In the genomic region with DNA sequence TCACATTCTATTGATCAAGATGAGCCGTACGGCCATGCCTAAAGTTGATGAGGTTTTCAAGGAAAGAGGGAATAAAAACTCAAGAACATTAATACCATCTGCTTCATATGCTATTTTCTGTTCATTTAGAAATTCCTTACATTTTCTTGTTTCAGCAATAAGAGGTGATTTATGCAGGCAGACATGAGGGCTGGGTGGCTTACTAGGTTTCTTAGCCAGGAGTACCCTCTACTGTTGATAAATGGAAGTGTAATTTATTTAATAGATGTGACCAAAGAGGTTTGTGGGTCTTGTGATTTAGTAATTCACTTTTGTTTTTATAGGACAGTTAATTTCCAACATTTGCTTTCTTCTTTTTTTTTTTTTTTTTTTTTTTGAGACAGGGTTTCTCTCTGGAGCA, we compare ENCODE assay signal across 8 cellular contexts. TPM values are rescaled to one million over a fixed set of nuclear protein-coding genes. Genes with fewer than 3 reads are reported as not detected.
DNase-seq lines count a peak whose midpoint lies in the region; ATAC-seq, FAIRE-seq and TF ChIP-seq lines count a peak whose summit lies in the region.

No MANE protein-coding gene starts in this region.

- no peaks in the 10 kb centered on the region for H3K9me3 ChIP-seq in BE2C

- H3K36me3 Mint-ChIP-seq in activated T-helper 17 cell treated with anti-CD3 and anti-CD28 coated beads, Interleukin-2, amount 50 U/mL, for 72 hours (ENCODE audit: low read depth), result no peaks in the 10 kb centered on the region

- no peak overlapping the region for H3K4me3 Mint-ChIP-seq in activated T-helper 17 cell treated with anti-CD3 and anti-CD28 coated beads, Interleukin-2, amount 50 U/mL, for 72 hours

- H3K27me3 ChIP-seq in BE2C, result no peaks in the 10 kb centered on the region

- FAIRE-seq in islet of Langerhans (lab: Jason Lieb, UNC), result peak; percentile 77

- DNase-seq in BE2C, result no peak
- peak; percentile 42 for DNase-seq in NCI-H187 treated with DMSO at 0.1 percent for 48 hours (lab: John Stamatoyannopoulos, UW)
- DNase-seq in GOT3 (lab: John Stamatoyannopoulos, UW), result no peak

- peak; percentile 63 for TF ChIP-seq CTCF in BE2C (IDR thresholded peaks at IDR 0.05; ENCODE audit: low read depth, low read length)
- TF ChIP-seq CTCF in GM12873 (IDR thresholded peaks at IDR 0.05; ENCODE audit: insufficient read depth, low read depth, low read length, missing control alignments), result peak; percentile 50

- no peaks in the 10 kb centered on the region for H3K9me3 Mint-ChIP-seq in activated T-helper 17 cell treated with anti-CD3 and anti-CD28 coated beads, Interleukin-2, amount 50 U/mL, for 72 hours

- peak; percentile 42 for ATAC-seq in activated T-helper 17 cell treated with anti-CD3 and anti-CD28 coated beads, Interleukin-2, amount 50 U/mL, for 72 hours (replicated peaks)
- ATAC-seq in GM18909 (IDR thresholded peaks at IDR 0.05; ENCODE audit: poor library complexity, unreplicated experiment), result no peak
- ATAC-seq in HG03025 (IDR thresholded peaks at IDR 0.05; ENCODE audit: low FRiP score, unreplicated experiment), result no peak

- no peaks in the 10 kb centered on the region for H3K4me1 ChIP-seq in BE2C

- no peak overlapping the region for H3K27ac Mint-ChIP-seq in activated T-helper 17 cell treated with anti-CD3 and anti-CD28 coated beads, Interleukin-2, amount 50 U/mL, for 72 hours

- H3K36me3 ChIP-seq in BE2C, result no peaks in the 10 kb centered on the region

- H3K27me3 Mint-ChIP-seq in activated T-helper 17 cell treated with anti-CD3 and anti-CD28 coated beads, Interleukin-2, amount 50 U/mL, for 72 hours, result no peaks in the 10 kb centered on the region

- H3K4me1 Mint-ChIP-seq in activated T-helper 17 cell treated with anti-CD3 and anti-CD28 coated beads, Interleukin-2, amount 50 U/mL, for 72 hours, result no peaks in the 10 kb centered on the region

- no peak overlapping the region for H3K4me3 ChIP-seq in BE2C (ENCODE audit: low read depth, low read length)

RNA-seq across cellular contexts. Expression of gene SMIM9, which starts 6.4 kb away (rescaled TPM):
- polyA plus RNA-seq in BE2C (2012; ENCODE audit: insufficient read depth, insufficient read length, low read depth), result not detected
- not detected for total RNA-seq in activated T-helper 17 cell treated with anti-CD3 and anti-CD28 coated beads, Interleukin-2, amount 50 U/mL, for 72 hours

RNA-seq across cellular contexts. Expression of gene MPP1, which starts 35.6 kb away (rescaled TPM):
- 34.5 TPM for polyA plus RNA-seq in BE2C (2012; ENCODE audit: insufficient read depth, insufficient read length, low read depth)
- total RNA-seq in activated T-helper 17 cell treated with anti-CD3 and anti-CD28 coated beads, Interleukin-2, amount 50 U/mL, for 72 hours, result 10 to 100 TPM; 17.1 to 17.7 TPM

RNA-seq across cellular contexts. Expression of gene F8A1, which starts 45.3 kb away (rescaled TPM):
- polyA plus RNA-seq in BE2C (2012; ENCODE audit: insufficient read depth, insufficient read length, low read depth), result 71.1 TPM
- total RNA-seq in activated T-helper 17 cell treated with anti-CD3 and anti-CD28 coated beads, Interleukin-2, amount 50 U/mL, for 72 hours, result 10 to 100 TPM; 15.0 to 19.7 TPM
